In the genomic region with DNA sequence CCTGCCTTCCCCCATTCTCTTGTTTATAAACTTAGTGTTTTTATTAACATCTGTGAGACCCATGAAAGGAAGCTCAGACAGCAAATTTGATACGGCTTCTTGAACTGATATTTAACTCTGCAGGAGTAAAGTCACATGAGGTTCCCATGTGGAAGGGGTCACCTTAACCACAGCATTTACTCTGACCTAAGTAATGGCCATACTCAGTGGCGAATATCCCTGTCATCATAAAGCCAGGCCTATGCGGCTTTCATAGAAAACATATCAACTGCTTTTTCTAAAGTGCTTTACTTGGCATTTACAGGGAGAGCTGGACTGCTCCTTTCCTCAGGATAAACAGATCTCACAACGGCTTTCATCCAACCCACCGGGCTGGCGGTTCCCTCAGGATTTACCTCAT, we compare ENCODE assay signal across 8 cellular contexts. TPM values are rescaled to one million over a fixed set of nuclear protein-coding genes. Genes with fewer than 3 reads are reported as not detected.
"Had no signal": no experiment of that assay in that cellular context is flagged by ENCODE, and none has a peak within 500 bp of the region (broad histone marks: within the 10 kb centered on the region; RNA-seq: fewer than 3 reads in every experiment).

No MANE protein-coding gene starts in this region.

- H2AFZ ChIP-seq: GM23248 had no signal

- ATAC-seq: K562 had no signal

- H3K4me3 ChIP-seq: GM23248, K562 had no signal

- H3K9ac ChIP-seq: GM23248 had no signal

- DNase-seq: GM23248, H9, HCEC 1CT, IMR-90, KG1 had no signal

- H3K27ac ChIP-seq: GM23248 had no signal

RNA-seq across cellular contexts. Expression of a gene that starts 9.0 kb away (rescaled TPM):
- total RNA-seq: GM23248, H1, H9, HT-29, IMR-90 had no signal
- polyA plus RNA-seq: GM23248, H1, IMR-90, K562 had no signal

RNA-seq across cellular contexts. Expression of a gene that starts 30.3 kb away (rescaled TPM):
- total RNA-seq: GM23248, H1, H9, HT-29, IMR-90, K562 had no signal
- polyA plus RNA-seq: GM23248, H1, IMR-90, K562 had no signal

RNA-seq across cellular contexts. Expression of a gene that starts 41.5 kb away (rescaled TPM):
- total RNA-seq: GM23248, H1, H9, HT-29, IMR-90 had no signal
- polyA plus RNA-seq: GM23248, H1, IMR-90 had no signal
